In the genomic region with DNA sequence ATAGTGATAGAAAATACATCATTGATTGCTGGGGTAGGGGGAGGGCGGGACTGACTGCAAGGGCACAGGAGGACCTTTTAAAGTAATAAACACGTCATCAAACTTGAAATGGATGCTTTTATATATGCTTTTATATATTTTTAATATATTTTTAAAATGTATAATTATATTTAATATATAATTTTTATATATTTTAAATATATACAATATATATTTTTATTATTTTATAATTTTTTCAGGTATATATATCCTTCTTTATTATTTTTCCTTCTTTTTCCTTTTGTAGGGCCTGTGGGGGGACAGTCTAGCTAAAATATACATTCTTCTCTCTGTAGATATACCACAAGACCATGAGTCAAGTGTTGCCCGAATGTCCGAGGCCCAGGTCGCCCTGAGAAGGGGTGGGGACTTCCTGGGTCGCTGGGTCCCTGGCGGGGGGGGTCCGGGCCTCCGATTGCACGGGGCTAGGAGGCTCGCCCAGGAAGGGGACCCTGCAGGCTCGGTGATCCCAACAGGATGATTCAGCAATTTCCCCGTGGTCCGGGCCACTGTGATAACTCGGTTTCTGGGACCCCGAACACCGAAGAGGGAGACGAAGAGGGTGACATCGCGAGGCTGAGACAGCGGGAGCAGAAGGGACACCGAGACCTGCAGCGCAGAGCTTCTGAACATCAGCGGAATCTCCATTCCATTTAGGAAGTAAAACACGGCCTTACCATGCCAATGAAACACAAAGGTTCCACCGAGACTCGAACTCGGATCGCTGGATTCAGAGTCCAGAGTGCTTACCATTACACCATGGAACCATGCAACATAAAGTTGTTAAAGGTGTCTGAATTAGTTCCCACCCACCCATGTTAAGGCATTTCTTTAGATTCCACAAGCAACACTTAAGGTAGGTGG, we compare ENCODE assay signal across 8 cellular contexts.
A peak's percentile ranks its signal among the peaks of the same experiment; 100 is the strongest.
DNase-seq lines count a peak whose midpoint lies in the region; ATAC-seq lines count a peak whose summit lies in the region.

No MANE protein-coding gene starts in this region.

- peaks cover 3% of the 10 kb centered on the region; the same call in 1 of the 2 replicates for H3K4me1 ChIP-seq in HUES6 (ENCODE audit: control insufficient read depth, insufficient read depth, low read length)

- peak overlapping the region; percentile 96 for H3K9ac ChIP-seq in HUES6 (ENCODE audit: low read length)

- peak overlapping the region; percentile 26; the same call in 1 of the 2 replicates for H3K27ac ChIP-seq in HUES6 (ENCODE audit: low read depth, low read length)

- no peaks in the 10 kb centered on the region for H3K36me3 ChIP-seq in HUES6 (ENCODE audit: control insufficient read depth, insufficient read depth, low read length)

- H3K27me3 ChIP-seq in HUES6 (ENCODE audit: control insufficient read depth, insufficient read depth, low read length), result no peaks in the 10 kb centered on the region

- peak; percentile 28 for DNase-seq in AG08396 (ENCODE audit: low spot score)
- DNase-seq in amniotic epithelial cell (ENCODE audit: low read depth), result peak; percentile 70
- peak; percentile 87 for DNase-seq in kidney tubule cell (ENCODE audit: low spot score)
- DNase-seq in ureter (ENCODE audit: low spot score), result no peak
- DNase-seq in NCI-H146 (lab: John Stamatoyannopoulos, UW), result no peak
- DNase-seq in dedifferentiated amniotic fluid mesenchymal stem cell (ENCODE audit: extremely low spot score), result no peak

- no peak for ATAC-seq in HG03108 (IDR thresholded peaks at IDR 0.05; ENCODE audit: unreplicated experiment)

- H3K9me3 ChIP-seq in HUES6 (ENCODE audit: control insufficient read depth, insufficient read depth, low read depth, low read length), result no peaks in the 10 kb centered on the region

- H3K4me3 ChIP-seq in HUES6 (ENCODE audit: low read depth, low read length), result peak overlapping the region; percentile 60

Comparison
In these comparisons a context has a peak if more than half of its experiments do, and no peak if none do; other contexts are left out.
1. DNase-seq: peak in AG08396 (single experiment), amniotic epithelial cell (single experiment) and kidney tubule cell (single experiment); none in ureter (single experiment), NCI-H146 (single experiment) and dedifferentiated amniotic fluid mesenchymal stem cell (single experiment).